ENCODE assay signal across 15 cellular contexts in genomic region chr6:24831771-24832718, GRCh38. TPM values are rescaled to one million over a fixed set of nuclear protein-coding genes. Genes with fewer than 3 reads are reported as not detected.
DNase-seq lines count a peak whose midpoint lies in the region; ATAC-seq and TF ChIP-seq lines count a peak whose summit lies in the region.
"Had no signal": no experiment of that assay in that cellular context is flagged by ENCODE, and none has a peak within 500 bp of the region (broad histone marks: within the 10 kb centered on the region; RNA-seq: fewer than 3 reads in every experiment).

No MANE protein-coding gene starts in this region.

- no peak overlapping the region for H3K4me3 ChIP-seq in fibroblast of lung (replicated peaks in 1 of 4; ENCODE audit: control extremely low read depth in 1 of 4, insufficient read depth in 1 of 4, low read depth in 3 of 4, low read length in 4 of 4)
- no peak overlapping the region for H3K4me3 ChIP-seq in spleen
- H3K4me3 ChIP-seq: cardiac muscle cell, SK-N-MC had no signal

- no peaks in the 10 kb centered on the region for H3K79me2 ChIP-seq in fibroblast of lung (ENCODE audit: control insufficient read depth, insufficient read depth, low read length)

- DNase-seq in activated CD4-positive, alpha-beta T cell treated with anti-CD3 and anti-CD28 coated beads for 36 hours = peak; percentile 35
- no peak for DNase-seq in activated CD4-positive, alpha-beta T cell treated with anti-CD3 and anti-CD28 coated beads, Interleukin-2, amount 50 U/mL, for 1 hour
- DNase-seq in activated B cell treated with CpG ODN at 0.5 μM for 24 hours = no peak
- DNase-seq in fibroblast of lung (ENCODE audit: low read depth in 2 of 2) = peak; percentile 25 to 27
- DNase-seq in spleen = no peak
- DNase-seq in NCI-H1105 treated with DMSO at 0.1 percent for 48 hours (lab: John Stamatoyannopoulos, UW) = no peak
- DNase-seq in COLO829 (ENCODE audit: low spot score) = no peak
- DNase-seq: left colon, NCI-H1417 had no signal

- H3K9me3 Mint-ChIP-seq in activated CD4-positive, alpha-beta T cell treated with anti-CD3 and anti-CD28 coated beads for 36 hours (ENCODE audit: low read depth) = no peaks in the 10 kb centered on the region
- H3K9me3 Mint-ChIP-seq in activated B cell treated with CpG ODN at 0.5 μM for 24 hours = no peaks in the 10 kb centered on the region

- H3K9me3 ChIP-seq in fibroblast of lung (ENCODE audit: control insufficient read depth, insufficient read depth, low read depth, low read length) (no peaks in the 10 kb centered on the region), spleen (no peaks in the 10 kb centered on the region)

- no peaks in the 10 kb centered on the region for H4K20me1 ChIP-seq in fibroblast of lung (ENCODE audit: control insufficient read depth, extremely low read depth, insufficient read depth, low read length)

- H3K4me1 ChIP-seq in fibroblast of lung (ENCODE audit: control insufficient read depth, extremely low read depth, insufficient read depth, low read length) (no peaks in the 10 kb centered on the region), spleen (peaks cover 0 to 30% (median 11%) of the 10 kb centered on the region in 6 donors)

- peaks cover 42% of the 10 kb centered on the region for H3K4me1 Mint-ChIP-seq in activated CD4-positive, alpha-beta T cell treated with anti-CD3 and anti-CD28 coated beads for 36 hours
- H3K4me1 Mint-ChIP-seq in activated B cell treated with CpG ODN at 0.5 μM for 24 hours = peaks cover 3% of the 10 kb centered on the region

- no peak overlapping the region for H3K9ac ChIP-seq in fibroblast of lung (ENCODE audit: insufficient read depth, low read length)

- intact Hi-C loops in activated CD4-positive, alpha-beta T cell treated with anti-CD3 and anti-CD28 coated beads for 36 hours (cut with DNase I, micrococcal nuclease) = no loop called here
- intact Hi-C loops in activated B cell treated with CpG ODN at 0.5 μM for 24 hours (cut with micrococcal nuclease) = no loop called here
- intact Hi-C loops in spleen (cut with DNase I; ENCODE audit: low total_unique reads) = no loop called here

- H3K27me3 Mint-ChIP-seq in activated CD4-positive, alpha-beta T cell treated with anti-CD3 and anti-CD28 coated beads for 36 hours = no peaks in the 10 kb centered on the region
- no peaks in the 10 kb centered on the region for H3K27me3 Mint-ChIP-seq in activated B cell treated with CpG ODN at 0.5 μM for 24 hours

- H3K4me3 Mint-ChIP-seq in activated CD4-positive, alpha-beta T cell treated with anti-CD3 and anti-CD28 coated beads for 36 hours = no peak overlapping the region
- no peak overlapping the region for H3K4me3 Mint-ChIP-seq in activated B cell treated with CpG ODN at 0.5 μM for 24 hours

- H3K27ac Mint-ChIP-seq in activated CD4-positive, alpha-beta T cell treated with anti-CD3 and anti-CD28 coated beads for 36 hours = peak overlapping the region; percentile 73
- H3K27ac Mint-ChIP-seq in activated B cell treated with CpG ODN at 0.5 μM for 24 hours = peak overlapping the region; percentile 35

- no peak for TF ChIP-seq CTCF in activated B cell treated with CpG ODN at 0.5 μM for 24 hours (IDR thresholded peaks at IDR 0.05)
- no peak for TF ChIP-seq CTCF in fibroblast of lung (conservative IDR thresholded peaks at IDR 0.05 in 1 of 2, IDR thresholded peaks at IDR 0.05 in 1 of 2; ENCODE audit: low read depth in 1 of 2, low read length in 2 of 2)
- no peak for TF ChIP-seq CTCF in spleen (IDR thresholded peaks at IDR 0.05 in 8 of 11, conservative IDR thresholded peaks at IDR 0.05 in 3 of 11)

- H3K27ac ChIP-seq in fibroblast of lung (ENCODE audit: insufficient read depth, low read length) (no peak overlapping the region), spleen (peak overlapping the region in 7 of 8 donors; percentile 7 to 79 (median 65))
- H3K27ac ChIP-seq: cardiac muscle cell, SK-N-MC had no signal

- H3K36me3 Mint-ChIP-seq in activated CD4-positive, alpha-beta T cell treated with anti-CD3 and anti-CD28 coated beads for 36 hours (ENCODE audit: low read depth) = peaks cover 54% of the 10 kb centered on the region
- H3K36me3 Mint-ChIP-seq in activated B cell treated with CpG ODN at 0.5 μM for 24 hours (ENCODE audit: low read depth) = peaks cover 95% of the 10 kb centered on the region

- H3K27me3 ChIP-seq in fibroblast of lung (ENCODE audit: control insufficient read depth, insufficient read depth, low read length) (no peaks in the 10 kb centered on the region), spleen (replicated peaks in 1 of 7) (no peaks in the 10 kb centered on the region)
- H3K27me3 ChIP-seq: cardiac muscle cell had no signal

- H3K4me2 ChIP-seq in fibroblast of lung (ENCODE audit: extremely low read depth, insufficient read depth, low read length) = no peak overlapping the region

- no peak overlapping the region for H2AFZ ChIP-seq in fibroblast of lung (ENCODE audit: low read length)

- no peak for TF ChIP-seq POLR2A in spleen (IDR thresholded peaks at IDR 0.05)

- ATAC-seq in activated CD4-positive, alpha-beta T cell treated with anti-CD3 and anti-CD28 coated beads for 36 hours = peak; percentile 73
- ATAC-seq in activated B cell treated with CpG ODN at 0.5 μM for 24 hours (ENCODE audit: low read depth) (no peak), GM18909 (IDR thresholded peaks at IDR 0.05; ENCODE audit: poor library complexity, unreplicated experiment) (no peak)
- ATAC-seq: left colon had no signal

- no peaks in the 10 kb centered on the region for H3K36me3 ChIP-seq in fibroblast of lung (ENCODE audit: control insufficient read depth, insufficient read depth, low read length)
- H3K36me3 ChIP-seq in spleen = peaks cover 0 to 98% (median 76%) of the 10 kb centered on the region in 6 donors
- H3K36me3 ChIP-seq: cardiac muscle cell had no signal

- CTCF ChIA-PET in activated CD4-positive, alpha-beta T cell treated with anti-CD3 and anti-CD28 coated beads for 36 hours (lab: Charles Lee) = interaction anchor here (0.6 to 1.3 kb wide), 8 partner anchors 18 to 309 kb away, joined by 3 to 5 read pairs (median 3); no protein-coding TSS in a partner anchor
- CTCF ChIA-PET in activated B cell treated with CpG ODN at 0.5 μM for 24 hours (lab: Charles Lee) = interaction anchor here (1.0 kb wide), 1 partner anchor 10 kb away, joined by 3 read pairs; no protein-coding TSS in a partner anchor

- 87 to 92% (median 91%) methylated on average over 10 of the region's 10 CpGs for WGBS in spleen, 5 donors

- POLR2A ChIA-PET in activated CD4-positive, alpha-beta T cell treated with anti-CD3 and anti-CD28 coated beads for 36 hours (lab: Charles Lee) = no interaction called here
- POLR2A ChIA-PET in activated B cell treated with CpG ODN at 0.5 μM for 24 hours (lab: Charles Lee) = interaction anchor here (0.6 kb wide), 1 partner anchor 113 kb away, joined by 8 read pairs; the partner anchor contains the start of gene C6orf62

RNA-seq across cellular contexts. Expression of gene ARMH2, which starts 33.3 kb away (rescaled TPM):
- not detected for total RNA-seq in activated CD4-positive, alpha-beta T cell treated with anti-CD3 and anti-CD28 coated beads for 36 hours
- 2.1 and 2.3 TPM in 2 replicates for total RNA-seq in activated B cell treated with CpG ODN at 0.5 μM for 24 hours
- total RNA-seq in fibroblast of lung = not detected in 2 replicates
- polyA plus RNA-seq in fibroblast of lung = not detected in 2 replicates
- not detected in 2 replicates for polyA plus RNA-seq in fibroblast of lung (2012)
- not detected in 2 replicates for polyA minus RNA-seq in fibroblast of lung (ENCODE audit: low replicate concordance)
- total RNA-seq in spleen = 1 to 10 TPM in 3 of 7 donors, under 1 TPM in 1, not detected in 3; 0.57 to 3.0 (median 1.5) TPM
- polyA plus RNA-seq in spleen = 1 to 10 TPM in 1 of 3 donors, under 1 TPM in 1, not detected in 1; 0.35 to 1.0 TPM
- total RNA-seq: A172; activated CD8-positive, alpha-beta memory T cell treated with anti-CD3 and anti-CD28 coated beads for 36 hours; cardiac muscle cell; left colon; subcutaneous adipose tissue had no signal
- polyA plus RNA-seq: cardiac muscle cell had no signal

RNA-seq across cellular contexts. Expression of gene GMNN, which starts 57.3 kb away (rescaled TPM):
- 10 to 100 TPM; 74.0 to 76.1 TPM for total RNA-seq in activated CD4-positive, alpha-beta T cell treated with anti-CD3 and anti-CD28 coated beads for 36 hours
- 12.9 and 14.5 TPM in 2 replicates for total RNA-seq in activated B cell treated with CpG ODN at 0.5 μM for 24 hours
- total RNA-seq in fibroblast of lung = 12.9 and 13.6 TPM in 2 replicates
- polyA plus RNA-seq in fibroblast of lung = 18.9 and 35.5 TPM in 2 replicates
- 16.4 and 30.3 TPM in 2 replicates for polyA plus RNA-seq in fibroblast of lung (2012)
- 2.5 and 11.1 TPM in 2 replicates for polyA minus RNA-seq in fibroblast of lung (ENCODE audit: low replicate concordance)
- total RNA-seq in spleen = 10 to 100 TPM; 11.1 to 32.3 (median 16.7) TPM
- polyA plus RNA-seq in spleen = 10 to 100 TPM; 12.4 to 17.3 (median 13.9) TPM

Comparison
In these comparisons a context has a peak if more than half of its experiments do, and no peak if none do; other contexts are left out.
1. DNase-seq: peak in activated CD4-positive, alpha-beta T cell treated with anti-CD3 and anti-CD28 coated beads for 36 hours (single experiment) and fibroblast of lung (2 of 2); none in activated CD4-positive, alpha-beta T cell treated with anti-CD3 and anti-CD28 coated beads, Interleukin-2, amount 50 U/mL, for 1 hour (single experiment), activated B cell treated with CpG ODN at 0.5 μM for 24 hours (single experiment), spleen (single experiment), NCI-H1105 treated with DMSO at 0.1 percent for 48 hours (single experiment) and COLO829 (single experiment).